In genomic region chr17:42016411-42016831, GRCh38 we compare ENCODE assay signal across 8 cellular contexts. TPM values are rescaled to one million over a fixed set of nuclear protein-coding genes. Genes with fewer than 3 reads are reported as not detected.
A peak's percentile ranks its signal among the peaks of the same experiment; 100 is the strongest.
DNase-seq lines count a peak whose midpoint lies in the region; ATAC-seq and TF ChIP-seq lines count a peak whose summit lies in the region.

No MANE protein-coding gene starts in this region.

- peak overlapping the region; percentile 97 for H3K9ac ChIP-seq in NT2/D1 (ENCODE audit: insufficient read length, low read depth)
- peak overlapping the region; percentile 93 for H3K9ac ChIP-seq in mammary epithelial cell (ENCODE audit: insufficient read depth, low read length)

- H4K20me1 ChIP-seq in mammary epithelial cell (ENCODE audit: insufficient read depth, low read length), result no peaks in the 10 kb centered on the region

- peaks cover 77% of the 10 kb centered on the region for H3K79me2 ChIP-seq in mammary epithelial cell (ENCODE audit: insufficient read depth, low read length)

- peak overlapping the region; percentile 93 for H2AFZ ChIP-seq in mammary epithelial cell (ENCODE audit: low read depth, low read length)

- no peak for TF ChIP-seq EP300 in transverse colon (IDR thresholded peaks at IDR 0.05; ENCODE audit: low read depth)

- CTCF ChIA-PET in mammary epithelial cell (lab: Charles Lee; ENCODE audit: low non-redundant PET), result no interaction called here

- 4% methylated on average over 10 of the region's 12 CpGs for WGBS in mammary epithelial cell (ENCODE audit: low coverage, missing lambda C conversion rate)
- WGBS in transverse colon (ENCODE audit: low coverage in 1 of 2), 2 donors, result 1 to 20% methylated on average over 3 to 12 of the region's 12 CpGs

- no peaks in the 10 kb centered on the region for H3K4me1 ChIP-seq in NT2/D1 (ENCODE audit: insufficient read depth, insufficient read length)
- peaks cover 31% of the 10 kb centered on the region for H3K4me1 ChIP-seq in mammary epithelial cell (ENCODE audit: insufficient read depth, low read length)
- H3K4me1 ChIP-seq in lower lobe of right lung, result peaks cover 63% of the 10 kb centered on the region
- peaks cover 28 to 69% (median 53%) of the 10 kb centered on the region in 4 donors for H3K4me1 ChIP-seq in transverse colon

- no peaks in the 10 kb centered on the region for H3K9me3 ChIP-seq in NT2/D1 (ENCODE audit: insufficient read depth, low read length)
- H3K9me3 ChIP-seq in mammary epithelial cell (replicated peaks; ENCODE audit: insufficient read depth, low read length), result no peaks in the 10 kb centered on the region
- no peaks in the 10 kb centered on the region for H3K9me3 ChIP-seq in lower lobe of right lung
- no peaks in the 10 kb centered on the region for H3K9me3 ChIP-seq in transverse colon

- H3K4me3 ChIP-seq in NT2/D1 (ENCODE audit: insufficient read length, low read depth) (peak overlapping the region; percentile 94), mammary epithelial cell (replicated peaks in 1 of 3; ENCODE audit: insufficient read depth in 1 of 3, low read depth in 2 of 3, low read length in 3 of 3) (peak overlapping the region; percentile 84 to 99 (median 90)), lower lobe of right lung (peak overlapping the region; percentile 79), transverse colon (peak overlapping the region; percentile 81 to 92 (median 86))

- dilution Hi-C loops in mammary epithelial cell (cut with HindIII; ENCODE audit: low sequenced_read_pairs), result no loop called here

- TF ChIP-seq CTCF in mammary epithelial cell (conservative IDR thresholded peaks at IDR 0.05 in 1 of 2, IDR thresholded peaks at IDR 0.05 in 1 of 2; ENCODE audit: extremely low read depth in 1 of 2, insufficient read depth in 1 of 2, low read depth in 1 of 2, low read length in 2 of 2) (no peak), lower lobe of right lung (IDR thresholded peaks at IDR 0.05) (no peak), transverse colon (IDR thresholded peaks at IDR 0.05) (no peak)

- H3K27ac ChIP-seq in mammary epithelial cell (ENCODE audit: insufficient read depth, low read depth, low read length), result peak overlapping the region; percentile 84
- H3K27ac ChIP-seq in lower lobe of right lung, result peak overlapping the region; percentile 89
- H3K27ac ChIP-seq in transverse colon, result peak overlapping the region; percentile 90 to 95 (median 92)

- no TSS peak for BruUV-seq in mammary epithelial cell (replicated peaks; lab: Mats Ljungman, UMichigan)

- TF ChIP-seq POLR2A in transverse colon (IDR thresholded peaks at IDR 0.05), result no peak

- ATAC-seq in lower lobe of right lung (peak in 1 of 2 donors; percentile 4), GM19463 (IDR thresholded peaks at IDR 0.05; ENCODE audit: unreplicated experiment) (no peak)

- in situ Hi-C loops in mammary epithelial cell (cut with MboI; ENCODE audit: low sequenced_read_pairs in 2 of 2) (no loop called here), transverse colon (cut with MboI; ENCODE audit: low pct_ligation_motif_present in 1 of 4, low pct_unique_long_range_greater_than_20kb in 1 of 4, low sequenced_read_pairs in 3 of 4) (no loop called here)

- intact Hi-C loops in mammary epithelial cell (cut with micrococcal nuclease), result loop anchor here (2.0 to 10.0 kb wide), 3 partner anchors 50 to 279 kb away; partner anchors contain the start of genes CNP and KLHL11
- intact Hi-C loops in lower lobe of right lung (cut with DNase I), result no loop called here
- intact Hi-C loops in transverse colon (cut with DNase I; ENCODE audit: low total_unique reads), result loop anchor here (10.0 kb wide), 1 partner anchor 52 kb away; the partner anchor contains the start of gene CNP

- DNase-seq in ELR (ENCODE audit: low read depth) (peak; percentile 32), NT2/D1 (ENCODE audit: low read depth, low spot score) (no peak), mammary epithelial cell (peak; percentile 14), lower lobe of right lung (no peak), transverse colon (no peak), NCI-H187 treated with DMSO at 0.1 percent for 48 hours (lab: John Stamatoyannopoulos, UW) (no peak), globus pallidus (ENCODE audit: low spot score) (no peak)

- H3K27me3 ChIP-seq in NT2/D1 (ENCODE audit: insufficient read depth, insufficient read length) (no peaks in the 10 kb centered on the region), mammary epithelial cell (ENCODE audit: insufficient read depth, low read length) (no peaks in the 10 kb centered on the region), lower lobe of right lung (ENCODE audit: low read depth) (no peaks in the 10 kb centered on the region), transverse colon (no peaks in the 10 kb centered on the region)

- peak overlapping the region; percentile 80 for H3K4me2 ChIP-seq in mammary epithelial cell (ENCODE audit: insufficient read depth, low read depth, low read length)

- H3K36me3 ChIP-seq in NT2/D1 (ENCODE audit: insufficient read depth, insufficient read length, low read length), result peaks cover 33% of the 10 kb centered on the region
- H3K36me3 ChIP-seq in mammary epithelial cell (ENCODE audit: insufficient read depth, low read length), result no peaks in the 10 kb centered on the region
- H3K36me3 ChIP-seq in lower lobe of right lung, result no peaks in the 10 kb centered on the region
- H3K36me3 ChIP-seq in transverse colon, result no peaks in the 10 kb centered on the region

RNA-seq across cellular contexts. Expression of gene DNAJC7, which starts 0.8 kb away (rescaled TPM):
- total RNA-seq in mammary epithelial cell, result 10 to 100 TPM; 45.2 to 96.6 TPM
- polyA plus RNA-seq in mammary epithelial cell, result 38.1 TPM
- polyA minus RNA-seq in mammary epithelial cell, result 103 TPM
- total RNA-seq in lower lobe of right lung, result 82.0 TPM
- 10 to 100 TPM; 18.1 to 87.5 (median 64.5) TPM for total RNA-seq in transverse colon

RNA-seq across cellular contexts. Expression of gene NKIRAS2, which starts 3.5 kb away (rescaled TPM):
- total RNA-seq in mammary epithelial cell (10 to 100 TPM; 28.1 to 40.2 TPM), lower lobe of right lung (27.1 TPM), transverse colon (10 to 100 TPM; 20.5 to 52.7 (median 35.0) TPM)
- polyA plus RNA-seq in mammary epithelial cell, result 37.8 TPM
- polyA minus RNA-seq in mammary epithelial cell, result 77.6 TPM

RNA-seq across cellular contexts. Expression of gene C17orf113, which starts 34.0 kb away (rescaled TPM):
- total RNA-seq in mammary epithelial cell (1 to 10 TPM; 1.0 to 1.7 TPM), lower lobe of right lung (0.89 TPM), transverse colon (1 to 10 TPM in 2 of 4 donors, under 1 TPM in 1, not detected in 1; 0.37 to 4.1 (median 3.7) TPM)
- 0.24 TPM for polyA plus RNA-seq in mammary epithelial cell
- not detected for polyA minus RNA-seq in mammary epithelial cell

RNA-seq across cellular contexts. Expression of gene CNP, which starts 49.8 kb away (rescaled TPM):
- total RNA-seq in mammary epithelial cell (10 to 100 TPM; 61.7 to 72.6 TPM), lower lobe of right lung (46.3 TPM), transverse colon (100 to 1,000 TPM in 1 of 4 donors, 10 to 100 TPM in 3; 32.6 to 133 (median 54.2) TPM)
- polyA plus RNA-seq in mammary epithelial cell, result 40.4 TPM
- polyA minus RNA-seq in mammary epithelial cell, result 69.9 TPM

Comparison
In these comparisons a context has a peak if more than half of its experiments do, and no peak if none do; other contexts are left out.
1. DNase-seq: peak in ELR (single experiment) and mammary epithelial cell (single experiment); none in NT2/D1 (single experiment), lower lobe of right lung (single experiment), transverse colon (single experiment), NCI-H187 treated with DMSO at 0.1 percent for 48 hours (single experiment) and globus pallidus (single experiment).
2. Peak in every context shown above with its lines, with median percentiles within 50 percentile points of each other: H3K4me3 ChIP-seq and H3K27ac ChIP-seq.